In genomic region chr15:63243101-63243500, GRCh38 we compare ENCODE assay signal across 13 cellular contexts. TPM values are rescaled to one million over a fixed set of nuclear protein-coding genes. Genes with fewer than 3 reads are reported as not detected.
DNase-seq lines count a peak whose midpoint lies in the region; ATAC-seq and TF ChIP-seq lines count a peak whose summit lies in the region.
"Had no signal": no experiment of that assay in that cellular context is flagged by ENCODE, and none has a peak within 500 bp of the region (broad histone marks: within the 10 kb centered on the region; RNA-seq: fewer than 3 reads in every experiment).

No MANE protein-coding gene starts in this region.

- no peak overlapping the region for H3K9ac ChIP-seq in subcutaneous abdominal adipose tissue (ENCODE audit: low read length in 5 of 5)

- H3K27me3 Mint-ChIP-seq in T-helper 2 cell treated with Interferon-gamma antibody and Interleukin-4, amounts not matched to agents 5 μg/mL and 100 μg/mL, for 36 hours (ENCODE audit: low read depth): no peaks in the 10 kb centered on the region
- H3K27me3 Mint-ChIP-seq in CD14-positive monocyte (ENCODE audit: low read depth in 3 of 3): no peaks in the 10 kb centered on the region

- peaks cover 3 to 66% (median 43%) of the 10 kb centered on the region in 5 donors for H3K4me1 ChIP-seq in subcutaneous abdominal adipose tissue (ENCODE audit: control insufficient read depth in 5 of 5, insufficient read depth in 5 of 5, low read length in 5 of 5)

- intact Hi-C loops in CD14-positive monocyte (cut with micrococcal nuclease): no loop called here

- peaks cover 46% of the 10 kb centered on the region for H3K4me1 Mint-ChIP-seq in T-helper 2 cell treated with Interferon-gamma antibody and Interleukin-4, amounts not matched to agents 5 μg/mL and 100 μg/mL, for 36 hours (ENCODE audit: low read depth)
- peaks cover 51% of the 10 kb centered on the region for H3K4me1 Mint-ChIP-seq in CD14-positive monocyte

- no peaks in the 10 kb centered on the region for H3K9me3 Mint-ChIP-seq in T-helper 2 cell treated with Interferon-gamma antibody and Interleukin-4, amounts not matched to agents 5 μg/mL and 100 μg/mL, for 36 hours
- H3K9me3 Mint-ChIP-seq in CD14-positive monocyte: peaks cover 0 to 16% (median 3%) of the 10 kb centered on the region in 7 donors

- peaks cover 0 to 3% (median 0%) of the 10 kb centered on the region in 5 donors for H3K36me3 ChIP-seq in subcutaneous abdominal adipose tissue (ENCODE audit: control insufficient read depth in 5 of 5, insufficient read depth in 5 of 5, low read length in 5 of 5)

- DNase-seq in T-helper 2 cell treated with Interferon-gamma antibody and Interleukin-4, amounts not matched to agents 5 μg/mL and 100 μg/mL, for 36 hours (ENCODE audit: low spot score): no peak
- DNase-seq in T-helper 2 cell (no peak), choroid plexus epithelial cell (ENCODE audit: low read depth) (peak; percentile 90), iris pigment epithelial cell (ENCODE audit: low read depth) (peak; percentile 87), CD14-positive monocyte (ENCODE audit: low spot score) (no peak)
- DNase-seq: activated CD8-positive, alpha-beta memory T cell treated with anti-CD3 and anti-CD28 coated beads, Interleukin-2, amount 50 U/mL, for 4 hours; DMS79; NCI-H1436; NCI-H748 treated with DMSO at 0.1 percent for 48 hours had no signal

- H3K4me3 ChIP-seq in choroid plexus epithelial cell (ENCODE audit: low read depth, low read length) (no peak overlapping the region), subcutaneous abdominal adipose tissue (ENCODE audit: low read depth in 1 of 5, low read length in 5 of 5) (no peak overlapping the region)

- H3K27me3 ChIP-seq in subcutaneous abdominal adipose tissue (ENCODE audit: control insufficient read depth in 5 of 5, insufficient read depth in 4 of 5, low read length in 5 of 5): no peaks in the 10 kb centered on the region

- H3K36me3 Mint-ChIP-seq in T-helper 2 cell treated with Interferon-gamma antibody and Interleukin-4, amounts not matched to agents 5 μg/mL and 100 μg/mL, for 36 hours (ENCODE audit: low read depth): peaks cover 49% of the 10 kb centered on the region
- peaks cover 32 to 54% of the 10 kb centered on the region in 2 donors for H3K36me3 Mint-ChIP-seq in CD14-positive monocyte

- ATAC-seq in HG02798 (IDR thresholded peaks at IDR 0.05; ENCODE audit: poor library complexity, unreplicated experiment): no peak
- ATAC-seq in GM18511 (IDR thresholded peaks at IDR 0.05; ENCODE audit: unreplicated experiment): no peak

- peak overlapping the region; percentile 53 for H3K27ac ChIP-seq in subcutaneous abdominal adipose tissue (ENCODE audit: low read depth, low read length)
- H3K27ac ChIP-seq: 22Rv1 had no signal

- no peak overlapping the region for H3K4me3 Mint-ChIP-seq in T-helper 2 cell treated with Interferon-gamma antibody and Interleukin-4, amounts not matched to agents 5 μg/mL and 100 μg/mL, for 36 hours
- no peak overlapping the region for H3K4me3 Mint-ChIP-seq in CD14-positive monocyte

- H3K9me3 ChIP-seq in subcutaneous abdominal adipose tissue (ENCODE audit: control insufficient read depth in 5 of 5, low read length in 5 of 5): peaks cover 0 to 5% (median 0%) of the 10 kb centered on the region in 5 donors

- H3K27ac Mint-ChIP-seq in T-helper 2 cell treated with Interferon-gamma antibody and Interleukin-4, amounts not matched to agents 5 μg/mL and 100 μg/mL, for 36 hours: peak overlapping the region; percentile 42
- peak overlapping the region in 2 of 7 donors; percentile 9 to 40 for H3K27ac Mint-ChIP-seq in CD14-positive monocyte

- TF ChIP-seq CTCF in choroid plexus epithelial cell (conservative IDR thresholded peaks at IDR 0.05; ENCODE audit: low read depth, low read length) (peak; percentile 47), CD14-positive monocyte (IDR thresholded peaks at IDR 0.05) (no peak)

RNA-seq across cellular contexts. Expression of gene APH1B, which starts 34.3 kb away (rescaled TPM):
- 10 to 100 TPM; 54.8 to 57.1 TPM for polyA plus RNA-seq in CD14-positive monocyte

RNA-seq across cellular contexts. Expression of gene RAB8B, which starts 53.7 kb away (rescaled TPM):
- polyA plus RNA-seq in CD14-positive monocyte: 10 to 100 TPM; 58.9 to 77.3 TPM

Comparison
In these comparisons a context has a peak if more than half of its experiments do, and no peak if none do; other contexts are left out.
1. DNase-seq: peak in choroid plexus epithelial cell (single experiment) and iris pigment epithelial cell (single experiment); none in T-helper 2 cell treated with Interferon-gamma antibody and Interleukin-4, amounts not matched to agents 5 μg/mL and 100 μg/mL, for 36 hours (single experiment), T-helper 2 cell (0 of 5) and CD14-positive monocyte (single experiment).